1 cellular context compared by ENCODE assay signal in the genomic region with DNA sequence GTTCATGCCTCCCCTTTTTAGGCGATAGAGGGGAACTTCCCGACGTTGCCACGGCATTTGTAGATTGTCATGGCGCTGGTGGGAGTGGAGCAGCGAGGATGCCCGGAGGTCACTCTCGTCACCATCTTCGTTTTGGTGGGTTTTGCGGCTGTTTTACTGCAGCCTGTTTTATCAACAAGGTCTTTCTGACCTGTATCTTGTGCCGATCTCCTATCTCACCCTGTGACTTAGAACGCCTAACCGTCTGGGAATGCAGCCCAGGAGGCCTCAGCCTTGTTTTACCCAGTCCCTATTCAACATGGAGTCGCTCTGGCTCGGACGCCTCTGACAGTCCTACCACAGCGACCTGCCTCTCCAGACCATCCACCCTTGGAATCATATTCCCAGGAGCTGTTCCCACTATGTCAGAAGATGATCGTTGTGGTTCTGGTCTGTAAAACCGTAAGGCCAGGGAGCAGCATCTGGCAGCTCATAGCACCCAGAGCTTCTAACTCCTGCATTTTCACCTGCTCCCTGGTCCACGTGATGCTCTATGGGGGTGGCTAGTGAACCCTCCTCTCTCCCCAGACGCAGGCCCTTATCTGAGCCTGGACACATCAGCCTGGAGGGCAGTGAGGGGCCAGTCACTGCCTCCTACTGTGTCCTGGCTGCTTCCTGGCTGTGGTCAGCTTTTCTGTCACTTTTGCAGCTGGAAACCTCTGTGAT.
TF ChIP-seq lines count a peak whose summit lies in the region.

No MANE protein-coding gene starts in this region.

TF ChIP-seq in IMR-90, 13 proteins besides CTCF, POLR2A, EP300 and RAD21:
- no peak for TF ChIP-seq FOS (IDR thresholded peaks at IDR 0.05; ENCODE audit: low read depth, low read length)
- no peak for TF ChIP-seq MAFK (IDR thresholded peaks at IDR 0.05; ENCODE audit: low read depth, low read length)
- TF ChIP-seq SMC3 (IDR thresholded peaks at IDR 0.05; ENCODE audit: low read depth, low read length), result no peak
- no peak for TF ChIP-seq CHD1 (IDR thresholded peaks at IDR 0.05; ENCODE audit: low read depth, low read length)
- TF ChIP-seq MXI1 (IDR thresholded peaks at IDR 0.05; ENCODE audit: borderline replicate concordance, low read depth, low read length), result no peak
- no peak for TF ChIP-seq NFE2L2 (IDR thresholded peaks at IDR 0.05; ENCODE audit: low read depth, low read length)
- TF ChIP-seq BHLHE40 (IDR thresholded peaks at IDR 0.05; ENCODE audit: low read depth, low read length), result no peak
- no peak for TF ChIP-seq RFX5 (IDR thresholded peaks at IDR 0.05; ENCODE audit: low read depth, low read length)
- no peak for TF ChIP-seq RCOR1 (IDR thresholded peaks at IDR 0.05; ENCODE audit: insufficient replicate concordance, low read length)
- no peak for TF ChIP-seq CEBPB (IDR thresholded peaks at IDR 0.05; ENCODE audit: low read depth, low read length)
- TF ChIP-seq MAZ (IDR thresholded peaks at IDR 0.05; ENCODE audit: borderline replicate concordance, low read depth, low read length), result no peak
- TF ChIP-seq, protein P1, sequence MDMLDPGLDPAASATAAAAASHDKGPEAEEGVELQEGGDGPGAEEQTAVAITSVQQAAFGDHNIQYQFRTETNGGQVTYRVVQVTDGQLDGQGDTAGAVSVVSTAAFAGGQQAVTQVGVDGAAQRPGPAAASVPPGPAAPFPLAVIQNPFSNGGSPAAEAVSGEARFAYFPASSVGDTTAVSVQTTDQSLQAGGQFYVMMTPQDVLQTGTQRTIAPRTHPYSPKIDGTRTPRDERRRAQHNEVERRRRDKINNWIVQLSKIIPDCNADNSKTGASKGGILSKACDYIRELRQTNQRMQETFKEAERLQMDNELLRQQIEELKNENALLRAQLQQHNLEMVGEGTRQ (IDR thresholded peaks at IDR 0.05; ENCODE audit: low read depth, low read length), result no peak
- TF ChIP-seq, protein P2, sequence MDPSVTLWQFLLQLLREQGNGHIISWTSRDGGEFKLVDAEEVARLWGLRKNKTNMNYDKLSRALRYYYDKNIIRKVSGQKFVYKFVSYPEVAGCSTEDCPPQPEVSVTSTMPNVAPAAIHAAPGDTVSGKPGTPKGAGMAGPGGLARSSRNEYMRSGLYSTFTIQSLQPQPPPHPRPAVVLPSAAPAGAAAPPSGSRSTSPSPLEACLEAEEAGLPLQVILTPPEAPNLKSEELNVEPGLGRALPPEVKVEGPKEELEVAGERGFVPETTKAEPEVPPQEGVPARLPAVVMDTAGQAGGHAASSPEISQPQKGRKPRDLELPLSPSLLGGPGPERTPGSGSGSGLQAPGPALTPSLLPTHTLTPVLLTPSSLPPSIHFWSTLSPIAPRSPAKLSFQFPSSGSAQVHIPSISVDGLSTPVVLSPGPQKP (IDR thresholded peaks at IDR 0.05; ENCODE audit: borderline replicate concordance, low read depth, low read length), result no peak
TF ChIP-seq in IMR-90: peak in this region for 0.
